ENCODE assay signal across 7 cellular contexts in the genomic region with DNA sequence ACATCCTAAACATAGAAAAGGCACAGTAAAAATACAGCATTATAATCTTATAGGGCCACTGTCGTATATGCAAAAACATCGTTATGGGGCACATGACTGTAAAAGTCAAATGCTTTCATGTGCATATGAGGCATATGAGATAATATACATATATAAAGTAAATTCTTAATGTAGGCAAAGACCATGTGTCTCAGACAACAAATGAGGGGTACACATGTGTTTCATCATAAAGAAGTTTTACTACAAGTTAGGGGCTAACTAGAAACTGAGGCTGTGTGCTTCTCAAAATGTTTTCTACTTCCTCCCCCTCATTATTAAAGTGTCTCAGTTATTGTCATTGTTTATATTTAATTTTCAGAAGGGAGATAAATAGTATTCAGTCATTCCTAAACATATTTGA.
"Had no signal": no experiment of that assay in that cellular context is flagged by ENCODE, and none has a peak within 500 bp of the region (broad histone marks: within the 10 kb centered on the region; RNA-seq: fewer than 3 reads in every experiment).

No MANE protein-coding gene starts in this region.

- ATAC-seq: K562 had no signal

- H3K27ac ChIP-seq: HL-60, KMS-11 had no signal

- H3K4me3 ChIP-seq: K562 had no signal

- H3K9ac ChIP-seq: KMS-11 had no signal

- DNase-seq: IMR-90, KBM-7, KG1 had no signal

- H3K4me2 ChIP-seq: KMS-11 had no signal

- FAIRE-seq: HTR-8/SVneo, K562 had no signal
